In the genomic region with DNA sequence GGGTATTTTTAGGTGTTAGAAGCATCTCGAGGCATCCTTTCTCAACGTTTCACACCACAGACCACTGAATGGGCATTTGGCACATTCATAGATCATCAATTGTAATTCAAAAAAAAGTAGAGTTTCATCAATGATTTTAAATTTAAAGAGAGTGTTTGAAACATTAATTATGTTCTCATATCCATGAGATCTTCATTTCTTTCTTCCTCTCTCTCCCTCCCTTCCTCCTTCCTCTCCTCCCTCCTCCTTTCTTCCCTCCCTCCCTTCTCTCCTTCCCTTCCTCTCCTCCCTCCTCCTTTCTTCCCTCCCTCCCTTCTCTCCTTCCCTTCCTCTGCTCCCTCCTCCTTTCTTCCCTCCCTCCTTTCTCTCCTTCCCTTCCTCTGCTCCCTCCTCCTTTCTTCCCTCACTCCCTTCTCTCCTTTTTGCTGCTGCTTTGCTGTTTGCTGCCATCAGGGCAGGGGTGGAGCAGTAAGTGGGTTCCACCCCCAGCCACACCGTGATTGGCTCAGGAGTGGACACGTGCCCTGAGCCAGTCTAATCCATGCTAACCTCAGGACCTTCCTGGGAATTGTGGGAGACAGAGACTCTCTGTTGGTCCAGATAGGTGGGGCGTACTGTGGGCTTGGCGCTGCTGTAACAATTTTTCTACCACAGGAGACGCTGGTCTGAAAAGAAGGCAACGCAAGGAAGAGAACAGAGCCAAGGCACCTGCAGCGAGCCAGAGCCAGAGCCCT, we compare ENCODE assay signal across 8 cellular contexts. TPM values are rescaled to one million over a fixed set of nuclear protein-coding genes. Genes with fewer than 3 reads are reported as not detected.
A peak's percentile ranks its signal among the peaks of the same experiment; 100 is the strongest.
DNase-seq lines count a peak whose midpoint lies in the region; ATAC-seq and TF ChIP-seq lines count a peak whose summit lies in the region.

No MANE protein-coding gene starts in this region.

- H3K27me3 ChIP-seq in prostate gland (replicated peaks; ENCODE audit: insufficient read depth): no peaks in the 10 kb centered on the region

- peak; percentile 95 for DNase-seq in ACHN
- peak; percentile 90 for DNase-seq in LNCaP clone FGC (ENCODE audit: low read depth)
- DNase-seq in head of caudate nucleus: peak; percentile 61 to 95 (median 88)
- peak; percentile 52 for DNase-seq in prostate gland (ENCODE audit: low spot score)
- DNase-seq in T-helper 17 cell: no peak

- intact Hi-C loops in head of caudate nucleus (cut with DNase I): loop anchor here (10.0 kb wide), 1 partner anchor 49 kb away; a partner anchor contains a TSS
- intact Hi-C loops in prostate gland (cut with DNase I): loop anchor here (2.0 kb wide), 1 partner anchor 53 kb away; no protein-coding TSS in a partner anchor

- no peak overlapping the region for H3K4me3 Mint-ChIP-seq in T-helper 17 cell

- no peak for ATAC-seq in GM21528 (IDR thresholded peaks at IDR 0.05; ENCODE audit: low FRiP score, unreplicated experiment)
- ATAC-seq in GM21576 (IDR thresholded peaks at IDR 0.05; ENCODE audit: unreplicated experiment): no peak
- ATAC-seq in T-helper 17 cell: no peak

- no peak overlapping the region for H3K27ac Mint-ChIP-seq in T-helper 17 cell

- peak overlapping the region; percentile 45 for H3K4me3 ChIP-seq in LNCaP clone FGC (ENCODE audit: low read depth, low read length)
- peak overlapping the region in 1 of 2 donors; percentile 7 for H3K4me3 ChIP-seq in prostate gland

- no peaks in the 10 kb centered on the region for H3K9me3 ChIP-seq in prostate gland
- no peaks in the 10 kb centered on the region for H3K9me3 ChIP-seq in T-helper 17 cell (ENCODE audit: control insufficient read depth, low read length, poor library complexity, severe bottlenecking)

- TF ChIP-seq POLR2A in prostate gland (IDR thresholded peaks at IDR 0.05): peak; percentile 30

- peaks cover 40% of the 10 kb centered on the region for H3K27me3 Mint-ChIP-seq in T-helper 17 cell

- no peaks in the 10 kb centered on the region for H3K36me3 Mint-ChIP-seq in T-helper 17 cell (ENCODE audit: low read depth)

- H3K27ac ChIP-seq in VCaP: peak overlapping the region; percentile 96
- peak overlapping the region; percentile 72 for H3K27ac ChIP-seq in prostate gland

- peaks cover 21% of the 10 kb centered on the region for H3K4me1 ChIP-seq in prostate gland (replicated peaks)

- no peaks in the 10 kb centered on the region for H3K36me3 ChIP-seq in prostate gland

- H3K4me1 Mint-ChIP-seq in T-helper 17 cell: peaks cover 8% of the 10 kb centered on the region

- peak; percentile 44 for TF ChIP-seq CTCF in LNCaP clone FGC (IDR thresholded peaks at IDR 0.05; ENCODE audit: control insufficient read depth, extremely low read depth, insufficient read depth)
- peak; percentile 55 for TF ChIP-seq CTCF in VCaP (conservative IDR thresholded peaks at IDR 0.05)
- TF ChIP-seq CTCF in prostate gland (IDR thresholded peaks at IDR 0.05): peak in 2 of 4 experiments; percentile 33 to 38

- WGBS in prostate gland: 13% methylated on average over 9 of the region's 9 CpGs

- in situ Hi-C loops in ACHN (cut with HindIII; ENCODE audit: low pct_ligation_motif_present, low pct_unique_long_range_greater_than_20kb, low sequenced_read_pairs): no loop called here

RNA-seq across cellular contexts. Expression of a gene that starts 33.8 kb away (rescaled TPM):
- total RNA-seq in prostate gland (1 to 10 TPM in 1 of 2 donors, not detected in 1; 1.6 TPM), T-helper 17 cell (1 to 10 TPM in 1 of 2 donors, under 1 TPM in 1; 0.70 to 4.1 TPM)

RNA-seq across cellular contexts. Expression of a gene that starts 51.6 kb away (rescaled TPM):
- total RNA-seq in prostate gland (10 to 100 TPM; 39.9 to 56.2 TPM), T-helper 17 cell (10 to 100 TPM; 44.0 to 45.8 TPM)

RNA-seq across cellular contexts. Expression of a gene that starts 58.5 kb away (rescaled TPM):
- 1 to 10 TPM in 1 of 2 donors, under 1 TPM in 1; 0.91 to 1.5 TPM for total RNA-seq in prostate gland
- total RNA-seq in T-helper 17 cell: 1 to 10 TPM; 1.2 to 1.5 TPM

Comparison
In these comparisons a context has a peak if more than half of its experiments do, and no peak if none do; other contexts are left out.
1. DNase-seq: peak in ACHN (single experiment), LNCaP clone FGC (single experiment), head of caudate nucleus (42 of 42) and prostate gland (single experiment); none in T-helper 17 cell (0 of 3).